ENCODE assay signal across 8 cellular contexts in genomic region chr11:88543902-88544655, GRCh38.
DNase-seq lines count a peak whose midpoint lies in the region; ATAC-seq and TF ChIP-seq lines count a peak whose summit lies in the region.

No MANE protein-coding gene starts in this region.

- TF ChIP-seq POLR2A in lower leg skin (IDR thresholded peaks at IDR 0.05), result no peak

- WGBS in lower leg skin, 2 donors, result 52 to 54% methylated on average over 5 of the region's 5 CpGs

- peak; percentile 99 for ATAC-seq in GM18867 (IDR thresholded peaks at IDR 0.05; ENCODE audit: unreplicated experiment)
- ATAC-seq in HG03095 (IDR thresholded peaks at IDR 0.05; ENCODE audit: unreplicated experiment), result peak; percentile 98

- DNase-seq in AG09319 (ENCODE audit: extremely low read depth, low read depth) (peak; percentile 84), NCI-H345 treated with DMSO at 0.1 percent for 48 hours (lab: John Stamatoyannopoulos, UW; ENCODE audit: unreplicated experiment) (peak; percentile 20), coronary artery (ENCODE audit: low spot score) (peak; percentile 81), lower leg skin (ENCODE audit: low spot score in 2 of 2) (peak; percentile 80 to 92)
- peak; percentile 63 to 78 for DNase-seq in activated CD4-positive, alpha-beta T cell treated with anti-CD3 and anti-CD28 coated beads for 4 hours
- peak; percentile 60 for DNase-seq in stimulated activated CD8-positive, alpha-beta memory T cell treated with anti-CD3 and anti-CD28 coated beads, Interleukin-12 subunit alpha, Interleukin-12 subunit beta, amount 100 ng/mL, for 1 hour (ENCODE audit: low read depth)

- TF ChIP-seq CTCF in AG09319 (IDR thresholded peaks at IDR 0.05; ENCODE audit: low read depth, low read length) (peak; percentile 99), coronary artery (IDR thresholded peaks at IDR 0.05) (peak; percentile 68), lower leg skin (IDR thresholded peaks at IDR 0.05) (peak in 1 of 3 donors; percentile 77)

- intact Hi-C loops in lower leg skin (cut with DNase I; ENCODE audit: low total_unique reads), result no loop called here

- H3K4me3 ChIP-seq in coronary artery, result no peak overlapping the region
- no peak overlapping the region for H3K4me3 ChIP-seq in lower leg skin (ENCODE audit: low read depth, poor library complexity, severe bottlenecking)

- no peak overlapping the region for H3K27ac ChIP-seq in coronary artery

Comparison
In these comparisons a context has a peak if more than half of its experiments do, and no peak if none do; other contexts are left out.
1. DNase-seq: peak in every context shown above with its lines; median percentile 86 in lower leg skin; 84 in AG09319; 81 in coronary artery; 70 in activated CD4-positive, alpha-beta T cell treated with anti-CD3 and anti-CD28 coated beads for 4 hours; 60 in stimulated activated CD8-positive, alpha-beta memory T cell treated with anti-CD3 and anti-CD28 coated beads, Interleukin-12 subunit alpha, Interleukin-12 subunit beta, amount 100 ng/mL, for 1 hour; 20 in NCI-H345 treated with DMSO at 0.1 percent for 48 hours.